In genomic region chr10:91681361-91682276, GRCh38 we compare ENCODE assay signal across 1 cellular context.
TF ChIP-seq lines count a peak whose summit lies in the region.

No MANE protein-coding gene starts in this region.

TF ChIP-seq in SK-N-SH, 30 proteins besides CTCF, POLR2A, EP300 and RAD21 (continued from another document):
- no peak for TF ChIP-seq PBX3 (IDR thresholded peaks at IDR 0.05)
- peak; percentile 33; the same call in 1 of the 2 replicates for TF ChIP-seq RCOR1 (IDR thresholded peaks at IDR 0.05; ENCODE audit: low read length)
- TF ChIP-seq TAF1 (IDR thresholded peaks at IDR 0.05; ENCODE audit: borderline replicate concordance, low read depth, low read length): no peak
